In the genomic region with DNA sequence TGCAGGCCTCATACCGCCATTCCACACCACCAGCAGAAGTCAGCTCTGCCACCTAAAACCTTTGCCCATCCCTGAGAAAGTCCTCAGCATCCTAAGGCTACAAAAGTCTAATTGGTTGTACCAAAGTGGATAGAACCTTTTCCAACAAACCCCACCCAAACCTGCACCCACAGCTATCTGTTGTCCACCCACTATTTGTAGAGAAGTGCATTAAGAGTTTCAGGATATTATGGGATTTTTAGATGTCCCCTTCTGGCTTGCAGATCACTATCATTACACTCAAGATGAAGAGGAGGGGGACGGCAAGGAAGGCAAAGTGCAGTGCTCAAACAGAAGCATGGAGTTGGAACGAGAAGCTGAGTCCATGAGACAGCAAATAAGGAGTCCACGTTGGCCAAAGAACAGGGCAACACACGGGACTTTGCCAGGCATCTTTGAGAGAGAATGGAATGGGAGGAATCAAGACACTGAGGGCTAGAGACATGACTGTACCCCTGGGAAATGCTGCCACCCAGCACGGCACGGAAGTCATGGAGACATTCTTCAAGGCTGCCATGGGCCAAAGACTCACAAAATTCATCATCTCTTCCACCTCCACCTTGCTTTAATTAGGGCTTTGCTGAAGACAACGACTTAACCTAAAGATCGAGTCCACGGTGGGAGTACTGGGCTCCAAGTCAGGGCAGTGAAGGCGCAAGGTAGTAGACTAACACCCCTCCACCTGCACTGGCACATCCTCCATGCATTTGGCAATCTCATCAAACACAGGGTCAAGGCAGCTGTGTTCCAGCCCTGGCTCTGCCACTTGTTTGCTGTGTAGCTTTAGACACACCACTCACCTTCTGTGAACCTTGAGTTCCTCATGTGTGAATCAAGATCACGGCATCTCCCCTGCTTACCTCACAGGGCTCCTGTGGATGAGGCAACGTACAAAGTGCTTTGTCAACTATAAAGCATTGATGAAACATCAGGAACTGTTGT, we compare ENCODE assay signal across 26 cellular contexts.
DNase-seq lines count a peak whose midpoint lies in the region; ATAC-seq and TF ChIP-seq lines count a peak whose summit lies in the region.
"Had no signal": no experiment of that assay in that cellular context is flagged by ENCODE, and none has a peak within 500 bp of the region (broad histone marks: within the 10 kb centered on the region; RNA-seq: fewer than 3 reads in every experiment).

No MANE protein-coding gene starts in this region.

- ATAC-seq in heart right ventricle (no peak), esophagus mucosa (peak; percentile 86), GM21717 (IDR thresholded peaks at IDR 0.05; ENCODE audit: unreplicated experiment) (no peak), GM19463 (IDR thresholded peaks at IDR 0.05; ENCODE audit: unreplicated experiment) (no peak), GM18909 (IDR thresholded peaks at IDR 0.05; ENCODE audit: poor library complexity, unreplicated experiment) (no peak)
- ATAC-seq: Panc1 had no signal

- H3K27me3 ChIP-seq in heart right ventricle = peaks cover 0 to 23% (median 5%) of the 10 kb centered on the region in 7 donors
- H3K27me3 ChIP-seq: brain microvascular endothelial cell, sigmoid colon had no signal

- intact Hi-C loops in cardiac septum (cut with DNase I) = no loop called here
- intact Hi-C loops in heart right ventricle (cut with DNase I) = no loop called here

- H3K4me1 ChIP-seq in heart right ventricle = no peaks in the 10 kb centered on the region
- H3K4me1 ChIP-seq: psoas muscle, sigmoid colon had no signal

- 85 to 88% methylated on average over 13 of the region's 13 CpGs for WGBS in heart right ventricle, 2 donors

- no peak overlapping the region for H3K4me3 ChIP-seq in heart right ventricle
- H3K4me3 ChIP-seq: psoas muscle, sigmoid colon had no signal

- no peaks in the 10 kb centered on the region for H3K9me3 ChIP-seq in heart right ventricle
- H3K9me3 ChIP-seq: psoas muscle, sigmoid colon had no signal

- no peak for TF ChIP-seq CTCF in heart right ventricle (IDR thresholded peaks at IDR 0.05)
- no peak for TF ChIP-seq CTCF in GM10266 (IDR thresholded peaks at IDR 0.05; ENCODE audit: control insufficient read depth, insufficient read depth, low read depth, missing control alignments)

- DNase-seq in cardiac septum (ENCODE audit: low spot score) (peak; percentile 33), heart right ventricle (no peak), mesenteric fat pad (ENCODE audit: low spot score) (peak; percentile 68), GM10266 (ENCODE audit: extremely low spot score) (no peak)
- DNase-seq: activated T-cell treated with anti-CD3 and anti-CD28 coated beads for 4 hours; amygdala; brain microvascular endothelial cell; Calu3; DMS79 treated with DMSO at 0.1 percent for 48 hours; GDM1; midbrain; naive B cell; NCI-H1417 treated with DMSO at 0.1 percent for 48 hours; NCI-H2081; NCI-H526; nucleus accumbens; psoas muscle; sigmoid colon; stimulated activated CD4-positive, alpha-beta T cell treated with anti-CD3 and anti-CD28 coated beads, Interleukin-15, amount 100 ng/mL, for 24 hours; stimulated activated CD4-positive, alpha-beta T cell treated with anti-CD3 and anti-CD28 coated beads, Interleukin-4, amount 100 ng/mL, for 4 hours; SW 1271 had no signal

- H3K27ac ChIP-seq in heart right ventricle = no peak overlapping the region
- H3K27ac ChIP-seq: brain microvascular endothelial cell, psoas muscle, sigmoid colon had no signal

- H3K36me3 ChIP-seq in heart right ventricle = no peaks in the 10 kb centered on the region
- H3K36me3 ChIP-seq: brain microvascular endothelial cell, sigmoid colon had no signal

Comparison
In these comparisons a context has a peak if more than half of its experiments do, and no peak if none do; other contexts are left out.
1. DNase-seq: peak in cardiac septum (single experiment) and mesenteric fat pad (single experiment); none in heart right ventricle (0 of 2) and GM10266 (single experiment).